Comparison of ENCODE assay signal across 21 cellular contexts in genomic region chr2:19033240-19033639, GRCh38.
DNase-seq lines count a peak whose midpoint lies in the region.
"Had no signal": no experiment of that assay in that cellular context is flagged by ENCODE, and none has a peak within 500 bp of the region (broad histone marks: within the 10 kb centered on the region; RNA-seq: fewer than 3 reads in every experiment).

No MANE protein-coding gene starts in this region.

- H3K27me3 ChIP-seq in skeletal muscle tissue (ENCODE audit: control insufficient read depth in 3 of 3, insufficient read depth in 3 of 3, low read length in 3 of 3): no peaks in the 10 kb centered on the region

- no peaks in the 10 kb centered on the region for H3K9me3 ChIP-seq in skeletal muscle tissue (ENCODE audit: control insufficient read depth in 3 of 3, low read length in 3 of 3)
- H3K9me3 ChIP-seq: Caco-2 had no signal

- in situ Hi-C loops in G401 (cut with HindIII; ENCODE audit: low sequenced_read_pairs): no loop called here

- no peak overlapping the region for H3K9ac ChIP-seq in skeletal muscle tissue (ENCODE audit: low read depth in 1 of 3, low read length in 3 of 3)
- H3K9ac ChIP-seq: GM23248 had no signal

- no peak overlapping the region for H3K27ac ChIP-seq in skeletal muscle tissue (ENCODE audit: low read depth, low read length)
- H3K27ac ChIP-seq: C4-2B, GM23248, HL-60, PC-9, SK-N-MC had no signal

- DNase-seq in G401 (ENCODE audit: low spot score) (peak; percentile 15), cerebellum (ENCODE audit: low spot score) (peak; percentile 6), hepatic stellate cell (ENCODE audit: low spot score) (peak; percentile 9), NCI-H82 treated with DMSO at 0.1 percent for 48 hours (lab: John Stamatoyannopoulos, UW; ENCODE audit: unreplicated experiment) (no peak), COR-L47 (lab: John Stamatoyannopoulos, UW) (no peak), NCI-H774 (lab: John Stamatoyannopoulos, UW) (no peak), SHP77 treated with DMSO at 0.1 percent for 48 hours (lab: John Stamatoyannopoulos, UW) (no peak)
- DNase-seq: Caco-2, GM23248, HCEC 1CT, NCI-H1417 treated with DMSO at 0.1 percent for 48 hours, NCI-H1930, NCI-H2171, NCI-H446, NCI-H69, PC-9 had no signal

- no peaks in the 10 kb centered on the region for H3K36me3 ChIP-seq in skeletal muscle tissue (ENCODE audit: control insufficient read depth in 3 of 3, insufficient read depth in 3 of 3, low read length in 3 of 3)

- H3K4me1 ChIP-seq in skeletal muscle tissue (ENCODE audit: control insufficient read depth in 3 of 3, insufficient read depth in 3 of 3, low read length in 3 of 3): peaks cover 7 to 13% (median 10%) of the 10 kb centered on the region in 3 donors
- H3K4me1 ChIP-seq: Caco-2 had no signal

- peak overlapping the region in 2 of 3 donors; percentile 29 to 36 for H3K4me3 ChIP-seq in skeletal muscle tissue (ENCODE audit: low read length in 3 of 3)
- H3K4me3 ChIP-seq: GM23248, K562, PC-9, SK-N-MC had no signal

Comparison
In these comparisons a context has a peak if more than half of its experiments do, and no peak if none do; other contexts are left out.
1. DNase-seq: peak in G401 (single experiment), cerebellum (single experiment) and hepatic stellate cell (single experiment); none in NCI-H82 treated with DMSO at 0.1 percent for 48 hours (single experiment), COR-L47 (single experiment), NCI-H774 (single experiment) and SHP77 treated with DMSO at 0.1 percent for 48 hours (single experiment).